Comparison of ENCODE assay signal across 19 cellular contexts in the genomic region with DNA sequence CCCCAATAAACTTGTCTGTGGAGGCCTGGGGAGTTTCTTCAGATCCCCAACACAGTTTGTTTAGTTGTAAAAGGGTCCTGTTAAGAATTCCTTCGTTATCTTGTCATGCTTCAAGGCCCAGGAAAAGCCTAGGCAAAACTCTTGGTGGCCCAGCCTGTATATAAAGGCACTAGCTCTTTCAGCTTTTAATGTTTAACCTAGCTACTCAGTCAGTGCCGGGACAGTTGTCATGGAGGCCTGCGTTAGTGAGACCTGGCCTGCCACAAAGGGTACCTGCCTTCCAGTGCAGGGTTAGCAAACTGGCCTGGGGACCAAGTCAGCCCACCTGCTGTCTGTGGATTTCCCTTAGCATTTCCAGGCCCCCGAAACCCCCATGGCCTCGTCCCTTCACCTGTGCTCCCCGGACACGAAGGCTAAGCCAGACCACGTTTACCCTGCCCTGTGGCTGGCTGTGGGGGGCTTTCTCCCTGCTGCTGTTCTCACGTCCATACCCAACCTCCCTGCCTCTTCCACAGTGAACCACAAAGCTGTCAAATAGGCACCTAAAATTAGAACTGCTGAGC.
"Had no signal": no experiment of that assay in that cellular context is flagged by ENCODE, and none has a peak within 500 bp of the region (broad histone marks: within the 10 kb centered on the region; RNA-seq: fewer than 3 reads in every experiment).

No MANE protein-coding gene starts in this region.

- H3K36me3 ChIP-seq: tibial nerve had no signal

- ATAC-seq: activated T-cell treated with anti-CD3 and anti-CD28 coated beads, Interleukin-2, amount 50 U/mL, for 72 hours; body of pancreas; T-cell had no signal

- H3K4me2 ChIP-seq: SK-N-SH had no signal

- H3K9me3 ChIP-seq: SK-N-SH had no signal

- H3K27ac ChIP-seq: body of pancreas, tibial nerve had no signal

- H3K4me1 ChIP-seq: body of pancreas, tibial nerve had no signal

- DNase-seq: activated CD4-positive, CD25-positive, alpha-beta regulatory T cell treated with anti-CD3 and anti-CD28 coated beads, Interleukin-2, amount 50 U/mL, for 72 hours; activated naive CD8-positive, alpha-beta T cell treated with anti-CD3 and anti-CD28 coated beads for 36 hours; activated T-cell treated with anti-CD3 and anti-CD28 coated beads, Interleukin-2, amount 50 U/mL, for 72 hours; amygdala; body of pancreas; central memory CD4-positive, alpha-beta T cell; cortex of kidney; effector CD8-positive, alpha-beta T cell; foreskin fibroblast; kidney glomerular epithelial cell; midbrain; SK-N-SH; small intestine; stimulated activated CD4-positive, alpha-beta T cell treated with anti-CD3 and anti-CD28 coated beads, Interleukin-4, amount 100 ng/mL, for 24 hours; stimulated activated naive CD4-positive, alpha-beta T cell; substantia nigra; T-cell; T-helper 9 cell had no signal

- H3K4me3 ChIP-seq: body of pancreas, tibial nerve had no signal

- H3K27me3 ChIP-seq: body of pancreas, tibial nerve had no signal
